ENCODE assay signal across 22 cellular contexts in genomic region chr21:44899768-44900558, GRCh38. TPM values are rescaled to one million over a fixed set of nuclear protein-coding genes. Genes with fewer than 3 reads are reported as not detected.
"Had no signal": no experiment of that assay in that cellular context is flagged by ENCODE, and none has a peak within 500 bp of the region (broad histone marks: within the 10 kb centered on the region; RNA-seq: fewer than 3 reads in every experiment).

No MANE protein-coding gene starts in this region.

- DNase-seq: activated CD4-positive, alpha-beta T cell treated with anti-CD3 and anti-CD28 coated beads for 36 hours; activated CD4-positive, alpha-beta T cell treated with anti-CD3 and anti-CD28 coated beads, Interleukin-2, amount 50 U/mL, for 48 hours; activated gamma-delta T cell treated with Interleukin-2 at 50 U/mL for 16 hours; body of pancreas; caudate nucleus; endodermal cell; foreskin keratinocyte; hippocampal formation; stimulated activated CD4-positive, alpha-beta T cell treated with anti-CD3 and anti-CD28 coated beads, Interleukin-4, amount 100 ng/mL, for 24 hours; thyroid gland had no signal

- H3K9me3 Mint-ChIP-seq: endodermal cell; nephron progenitor cell; stimulated activated memory B cell treated with anti-CD40 and anti-IgM and Interleukin-4, amounts not matched to agents 10 μg/mL and 1 μg/mL and 100 μg/mL, for 72 hours; T-helper 2 cell treated with Interferon-gamma antibody and Interleukin-4, amounts not matched to agents 5 μg/mL and 100 μg/mL, for 36 hours had no signal

- H3K9me3 ChIP-seq: body of pancreas, psoas muscle, thyroid gland had no signal

- ATAC-seq: activated CD4-positive, alpha-beta T cell treated with anti-CD3 and anti-CD28 coated beads for 36 hours; body of pancreas; foreskin keratinocyte; psoas muscle; sciatic nerve; stimulated activated memory B cell treated with anti-CD40 and anti-IgM and Interleukin-4, amounts not matched to agents 10 μg/mL and 1 μg/mL and 100 μg/mL, for 72 hours had no signal

- H3K36me3 ChIP-seq: thyroid gland had no signal

- H3K27me3 Mint-ChIP-seq: activated CD4-positive, alpha-beta T cell treated with anti-CD3 and anti-CD28 coated beads for 36 hours; stimulated activated memory B cell treated with anti-CD40 and anti-IgM and Interleukin-4, amounts not matched to agents 10 μg/mL and 1 μg/mL and 100 μg/mL, for 72 hours had no signal

- H3K27ac ChIP-seq: body of pancreas, epithelial cell of prostate, foreskin keratinocyte, psoas muscle, thyroid gland had no signal

- H3K4me1 Mint-ChIP-seq: endodermal cell had no signal

- H3K4me1 ChIP-seq: body of pancreas, foreskin keratinocyte, psoas muscle had no signal

- FAIRE-seq: colon, islet of Langerhans, TTC549, urothelium cell line had no signal

- H3K4me3 Mint-ChIP-seq: activated CD4-positive, alpha-beta T cell treated with anti-CD3 and anti-CD28 coated beads for 36 hours; endodermal cell; nephron progenitor cell; stimulated activated memory B cell treated with anti-CD40 and anti-IgM and Interleukin-4, amounts not matched to agents 10 μg/mL and 1 μg/mL and 100 μg/mL, for 72 hours; T-helper 2 cell treated with Interferon-gamma antibody and Interleukin-4, amounts not matched to agents 5 μg/mL and 100 μg/mL, for 36 hours had no signal

- H3K27ac Mint-ChIP-seq: activated CD4-positive, alpha-beta T cell treated with anti-CD3 and anti-CD28 coated beads for 36 hours; endodermal cell; nephron progenitor cell; stimulated activated memory B cell treated with anti-CD40 and anti-IgM and Interleukin-4, amounts not matched to agents 10 μg/mL and 1 μg/mL and 100 μg/mL, for 72 hours; T-helper 2 cell treated with Interferon-gamma antibody and Interleukin-4, amounts not matched to agents 5 μg/mL and 100 μg/mL, for 36 hours had no signal

- H3K4me3 ChIP-seq: body of pancreas, psoas muscle, smooth muscle cell, thyroid gland had no signal

RNA-seq across cellular contexts. Expression of gene ITGB2, which starts 20.7 kb away (rescaled TPM):
- total RNA-seq: fibroblast of lung had no signal
